Comparison of ENCODE assay signal across 1 cellular context in the genomic region with DNA sequence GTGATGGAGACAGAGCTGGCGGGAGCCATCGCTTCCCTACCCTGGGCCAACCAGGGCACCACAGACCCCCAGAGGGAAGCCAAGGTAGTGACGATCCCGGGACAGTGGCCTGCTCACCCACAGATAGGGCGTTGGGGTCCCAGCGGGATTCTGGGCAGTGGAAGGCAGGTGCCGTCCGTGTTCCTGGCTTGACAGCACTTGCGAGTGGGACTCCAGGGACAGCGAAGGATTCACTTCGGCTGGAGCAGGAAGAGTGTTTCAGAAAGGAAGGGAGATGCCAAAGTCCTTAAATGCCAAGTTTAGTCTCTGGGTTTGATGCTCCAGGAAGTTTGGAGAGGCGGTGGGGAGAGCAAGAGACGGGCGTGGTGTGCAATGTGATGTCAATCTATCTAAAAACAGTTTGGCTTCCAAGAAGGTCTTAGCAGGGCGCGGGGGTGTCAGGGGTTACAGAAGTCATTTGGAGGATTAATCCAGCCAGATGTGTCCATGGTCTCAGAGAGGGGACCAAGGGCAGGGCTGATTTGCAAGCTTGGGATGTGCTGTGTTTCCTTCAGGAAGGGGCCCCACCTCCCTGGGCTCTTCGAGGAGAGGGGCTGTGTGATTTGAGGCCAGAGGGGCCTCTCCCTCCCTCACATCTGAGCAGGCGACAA.
TF ChIP-seq lines count a peak whose summit lies in the region.

No MANE protein-coding gene starts in this region.

TF ChIP-seq in neural cell, 6 proteins besides CTCF, POLR2A, EP300 and RAD21 (continued from another document):
- TF ChIP-seq, protein P1, sequence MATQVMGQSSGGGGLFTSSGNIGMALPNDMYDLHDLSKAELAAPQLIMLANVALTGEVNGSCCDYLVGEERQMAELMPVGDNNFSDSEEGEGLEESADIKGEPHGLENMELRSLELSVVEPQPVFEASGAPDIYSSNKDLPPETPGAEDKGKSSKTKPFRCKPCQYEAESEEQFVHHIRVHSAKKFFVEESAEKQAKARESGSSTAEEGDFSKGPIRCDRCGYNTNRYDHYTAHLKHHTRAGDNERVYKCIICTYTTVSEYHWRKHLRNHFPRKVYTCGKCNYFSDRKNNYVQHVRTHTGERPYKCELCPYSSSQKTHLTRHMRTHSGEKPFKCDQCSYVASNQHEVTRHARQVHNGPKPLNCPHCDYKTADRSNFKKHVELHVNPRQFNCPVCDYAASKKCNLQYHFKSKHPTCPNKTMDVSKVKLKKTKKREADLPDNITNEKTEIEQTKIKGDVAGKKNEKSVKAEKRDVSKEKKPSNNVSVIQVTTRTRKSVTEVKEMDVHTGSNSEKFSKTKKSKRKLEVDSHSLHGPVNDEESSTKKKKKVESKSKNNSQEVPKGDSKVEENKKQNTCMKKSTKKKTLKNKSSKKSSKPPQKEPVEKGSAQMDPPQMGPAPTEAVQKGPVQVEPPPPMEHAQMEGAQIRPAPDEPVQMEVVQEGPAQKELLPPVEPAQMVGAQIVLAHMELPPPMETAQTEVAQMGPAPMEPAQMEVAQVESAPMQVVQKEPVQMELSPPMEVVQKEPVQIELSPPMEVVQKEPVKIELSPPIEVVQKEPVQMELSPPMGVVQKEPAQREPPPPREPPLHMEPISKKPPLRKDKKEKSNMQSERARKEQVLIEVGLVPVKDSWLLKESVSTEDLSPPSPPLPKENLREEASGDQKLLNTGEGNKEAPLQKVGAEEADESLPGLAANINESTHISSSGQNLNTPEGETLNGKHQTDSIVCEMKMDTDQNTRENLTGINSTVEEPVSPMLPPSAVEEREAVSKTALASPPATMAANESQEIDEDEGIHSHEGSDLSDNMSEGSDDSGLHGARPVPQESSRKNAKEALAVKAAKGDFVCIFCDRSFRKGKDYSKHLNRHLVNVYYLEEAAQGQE (IDR thresholded peaks at IDR 0.05; ENCODE audit: borderline replicate concordance): no peak
- TF ChIP-seq TAF1 (IDR thresholded peaks at IDR 0.05; ENCODE audit: low read depth) (no peak), EZH2 (IDR thresholded peaks at IDR 0.05; ENCODE audit: borderline replicate concordance, insufficient read depth, low read length, poor library complexity, severe bottlenecking) (no peak), POLR2AphosphoS5 (IDR thresholded peaks at IDR 0.05) (no peak), SMC3 (conservative IDR thresholded peaks at IDR 0.05; ENCODE audit: poor library complexity) (peak; percentile 66)
